9 cellular contexts compared by ENCODE assay signal in genomic region chr7:94621120-94621519, GRCh38. TPM values are rescaled to one million over a fixed set of nuclear protein-coding genes. Genes with fewer than 3 reads are reported as not detected.
A peak's percentile ranks its signal among the peaks of the same experiment; 100 is the strongest.
DNase-seq lines count a peak whose midpoint lies in the region; ATAC-seq and TF ChIP-seq lines count a peak whose summit lies in the region.
"Had no signal": no experiment of that assay in that cellular context is flagged by ENCODE, and none has a peak within 500 bp of the region (broad histone marks: within the 10 kb centered on the region; RNA-seq: fewer than 3 reads in every experiment).

No MANE protein-coding gene starts in this region.

- no peaks in the 10 kb centered on the region for H3K9me3 ChIP-seq in SJSA1 (replicated peaks)

- H3K4me1 ChIP-seq in SJSA1 (replicated peaks), result peaks cover 11% of the 10 kb centered on the region

- peak overlapping the region; percentile 51 for H3K27ac ChIP-seq in SJSA1

- peak; percentile 16 for ATAC-seq in GM18907 (IDR thresholded peaks at IDR 0.05; ENCODE audit: unreplicated experiment)
- ATAC-seq in HG02798 (IDR thresholded peaks at IDR 0.05; ENCODE audit: poor library complexity, unreplicated experiment), result peak; percentile 15
- peak; percentile 10 for ATAC-seq in omental fat pad (ENCODE audit: low FRiP score)
- no peak for ATAC-seq in HG02642 (IDR thresholded peaks at IDR 0.05; ENCODE audit: poor library complexity, unreplicated experiment)

- no peak overlapping the region for H3K4me3 ChIP-seq in SJSA1

- H3K27me3 ChIP-seq in SJSA1 (replicated peaks), result no peaks in the 10 kb centered on the region

- TF ChIP-seq CTCF in omental fat pad (IDR thresholded peaks at IDR 0.05), result no peak

- peaks cover 23% of the 10 kb centered on the region for H3K36me3 ChIP-seq in SJSA1

- DNase-seq in SJSA1 (ENCODE audit: low read depth in 1 of 2, low spot score in 2 of 2) (no peak), omental fat pad (ENCODE audit: low spot score) (no peak), RPMI8226 (no peak), KG1 (lab: John Stamatoyannopoulos, UW) (no peak)
- no peak for DNase-seq in stimulated activated CD4-positive, alpha-beta T cell treated with anti-CD3 and anti-CD28 coated beads, Interleukin-2, amount 100 ng/mL, for 24 hours
- DNase-seq: H9 had no signal

RNA-seq across cellular contexts. Expression of gene SGCE, which starts 34.8 kb away (rescaled TPM):
- 117 and 123 TPM in 2 replicates for total RNA-seq in SJSA1 (2014; rRNA removed; shearing (Covaris generic))
- 100 to 1,000 TPM in 3 of 4 donors, 10 to 100 TPM in 1; 51.4 to 130 (median 115) TPM for total RNA-seq in omental fat pad
